8 cellular contexts compared by ENCODE assay signal in the genomic region with DNA sequence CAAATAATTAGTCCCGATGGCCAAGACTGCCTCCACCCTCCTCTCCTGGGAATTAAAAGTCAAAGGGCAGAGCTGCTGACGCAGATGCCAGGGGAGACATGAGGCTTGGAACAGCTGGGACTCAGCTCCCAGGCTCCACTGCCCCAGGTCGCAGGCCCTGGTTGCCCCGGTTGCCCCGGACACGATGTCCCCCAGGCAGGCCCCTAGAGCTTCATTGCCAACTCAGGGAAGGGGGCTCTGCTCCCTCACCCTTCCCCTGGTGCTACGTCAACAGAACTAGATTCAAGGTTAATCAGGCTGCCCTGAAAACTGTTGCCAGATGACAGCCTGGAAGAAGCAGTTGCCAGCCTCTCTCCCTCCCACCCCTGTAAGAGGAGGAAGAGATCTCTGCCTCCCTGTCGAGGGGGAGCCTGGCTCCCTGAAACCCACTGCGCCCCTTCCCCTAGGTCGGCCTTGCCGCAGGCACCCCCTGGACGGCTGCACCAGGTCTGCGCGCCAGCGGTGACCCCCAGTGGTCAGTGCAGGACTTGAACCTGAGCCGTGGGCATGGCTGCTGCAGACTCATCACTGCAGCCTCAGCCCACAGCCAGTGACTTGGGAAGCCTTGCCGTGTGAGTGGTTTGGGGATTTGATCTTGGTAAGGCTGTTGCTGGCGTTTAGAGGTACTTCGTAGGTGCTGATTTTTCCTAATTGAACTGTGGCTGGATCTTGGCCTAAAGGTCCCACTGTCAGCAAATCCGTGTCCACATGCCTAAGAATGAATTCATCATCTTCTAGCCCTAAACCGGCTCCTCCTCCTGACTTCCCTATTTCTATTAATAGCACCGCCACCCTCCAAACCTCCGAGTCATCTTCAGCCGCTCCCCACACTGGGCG.
DNase-seq lines count a peak whose midpoint lies in the region; ATAC-seq and TF ChIP-seq lines count a peak whose summit lies in the region.

No MANE protein-coding gene starts in this region.

- no peaks in the 10 kb centered on the region for H3K9me3 ChIP-seq in CD4-positive, alpha-beta T cell (ENCODE audit: control insufficient read depth, low read length)
- no peaks in the 10 kb centered on the region for H3K9me3 ChIP-seq in right lobe of liver

- H3K36me3 ChIP-seq in right lobe of liver = no peaks in the 10 kb centered on the region

- CTCF ChIA-PET in CD4-positive, alpha-beta T cell (lab: Charles Lee) = interaction anchor here (1.0 to 2.4 kb wide), 3 partner anchors 86 to 98 kb away, joined by 3 to 22 read pairs (median 5); no protein-coding TSS in a partner anchor

- WGBS in right lobe of liver (ENCODE audit: insufficient coverage, low coverage, low lambda C conversion rate, missing lambda C conversion rate) = 10% methylated on average over 10 of the region's 25 CpGs

- H3K4me1 ChIP-seq in right lobe of liver = peaks cover 0 to 46% (median 30%) of the 10 kb centered on the region in 4 donors

- H3K9me3 Mint-ChIP-seq in CD4-positive, alpha-beta T cell = no peaks in the 10 kb centered on the region

- H3K27ac Mint-ChIP-seq in CD4-positive, alpha-beta T cell = peak overlapping the region; percentile 42

- H3K27me3 Mint-ChIP-seq in CD4-positive, alpha-beta T cell = no peaks in the 10 kb centered on the region

- no peaks in the 10 kb centered on the region for H3K36me3 Mint-ChIP-seq in CD4-positive, alpha-beta T cell (ENCODE audit: low read depth)

- intact Hi-C loops in CD4-positive, alpha-beta T cell (cut with DNase I, micrococcal nuclease) = loop anchor here in 1 of 2 experiments (1.0 kb wide), 1 partner anchor 98 kb away; no protein-coding TSS in a partner anchor
- intact Hi-C loops in right lobe of liver (cut with DNase I) = loop anchor here in 1 of 2 donors (5.0 to 10.0 kb wide), 2 partner anchors 98 to 165 kb away; no protein-coding TSS in a partner anchor

- no peak overlapping the region for H3K4me3 Mint-ChIP-seq in CD4-positive, alpha-beta T cell

- ATAC-seq in CD4-positive, alpha-beta T cell (ENCODE audit: poor library complexity) = peak; percentile 84
- ATAC-seq in right lobe of liver (peak; percentile 78 to 85 (median 82)), GM21723 (IDR thresholded peaks at IDR 0.05; ENCODE audit: unreplicated experiment) (no peak)

- TF ChIP-seq CTCF in CD4-positive, alpha-beta T cell (IDR thresholded peaks at IDR 0.05) = peak; percentile 68
- peak; percentile 77 to 88 (median 80) for TF ChIP-seq CTCF in right lobe of liver (IDR thresholded peaks at IDR 0.05)

- no peak overlapping the region for H3K27ac ChIP-seq in CD4-positive, alpha-beta T cell (ENCODE audit: low read depth, low read length)
- peak overlapping the region; percentile 86 to 99 (median 91) for H3K27ac ChIP-seq in right lobe of liver

- peak; percentile 32 to 62 (median 52) for DNase-seq in CD4-positive, alpha-beta T cell
- peak; percentile 93 for DNase-seq in HCEC 1CT
- peak; percentile 18 for DNase-seq in NCI-H345 treated with DMSO at 0.1 percent for 48 hours (lab: John Stamatoyannopoulos, UW; ENCODE audit: unreplicated experiment)
- DNase-seq in activated CD4-positive, alpha-beta T cell treated with anti-CD3 and anti-CD28 coated beads for 48 hours = peak; percentile 62
- peak; percentile 32 to 61 for DNase-seq in dermis microvascular lymphatic vessel endothelial cell (ENCODE audit: low read depth in 2 of 2)
- peak; percentile 81 to 95 (median 90) for DNase-seq in right lobe of liver
- DNase-seq in stimulated activated CD4-positive, alpha-beta T cell treated with anti-CD3 and anti-CD28 coated beads, Interleukin-2, amount 100 ng/mL, for 48 hours = peak; percentile 37 to 42

- POLR2A ChIA-PET in CD4-positive, alpha-beta T cell (lab: Charles Lee) = interaction anchor here (2.5 to 12.2 kb wide), 3 partner anchors 78 to 98 kb away, joined by 14 to 207 read pairs (median 15); partner anchors contain the start of gene TOB1

- H3K27me3 ChIP-seq in CD4-positive, alpha-beta T cell (ENCODE audit: control insufficient read depth, insufficient read depth, low read length) = no peaks in the 10 kb centered on the region
- H3K27me3 ChIP-seq in right lobe of liver = no peaks in the 10 kb centered on the region

- peak; percentile 60 for TF ChIP-seq POLR2A in right lobe of liver (IDR thresholded peaks at IDR 0.05)

- H3K4me1 Mint-ChIP-seq in CD4-positive, alpha-beta T cell (ENCODE audit: low read depth) = peaks cover 34% of the 10 kb centered on the region

- H3K4me3 ChIP-seq in right lobe of liver = peak overlapping the region in 1 of 3 donors; percentile 31

Comparison
In these comparisons a context has a peak if more than half of its experiments do, and no peak if none do; other contexts are left out.
1. DNase-seq: peak in every context shown above with its lines; median percentile 93 in HCEC 1CT; 90 in right lobe of liver; 62 in activated CD4-positive, alpha-beta T cell treated with anti-CD3 and anti-CD28 coated beads for 48 hours; 52 in CD4-positive, alpha-beta T cell; 46 in dermis microvascular lymphatic vessel endothelial cell; 40 in stimulated activated CD4-positive, alpha-beta T cell treated with anti-CD3 and anti-CD28 coated beads, Interleukin-2, amount 100 ng/mL, for 48 hours; 18 in NCI-H345 treated with DMSO at 0.1 percent for 48 hours.